8 cellular contexts compared by ENCODE assay signal in genomic region chr1:27097484-27097917, GRCh38. TPM values are rescaled to one million over a fixed set of nuclear protein-coding genes. Genes with fewer than 3 reads are reported as not detected.
A peak's percentile ranks its signal among the peaks of the same experiment; 100 is the strongest.
DNase-seq lines count a peak whose midpoint lies in the region; ATAC-seq and TF ChIP-seq lines count a peak whose summit lies in the region.

No MANE protein-coding gene starts in this region.

- no peaks in the 10 kb centered on the region for H3K27me3 Mint-ChIP-seq in activated CD8-positive, alpha-beta memory T cell treated with anti-CD3 and anti-CD28 coated beads, Interleukin-2, amount 10 ng/mL, durations not matched to agents 7 days and 5 days
- no peaks in the 10 kb centered on the region for H3K27me3 Mint-ChIP-seq in naive B cell
- no peaks in the 10 kb centered on the region for H3K27me3 Mint-ChIP-seq in stimulated activated memory B cell treated with anti-CD40 and anti-IgM and Interleukin-4, amounts not matched to agents 10 μg/mL and 1 μg/mL and 100 μg/mL, for 72 hours

- ATAC-seq in HG03175 (IDR thresholded peaks at IDR 0.05; ENCODE audit: unreplicated experiment) (peak; percentile 53), naive B cell (ENCODE audit: low read depth in 2 of 2) (peak; percentile 63 to 83), HG02938 (IDR thresholded peaks at IDR 0.05; ENCODE audit: unreplicated experiment) (no peak)
- ATAC-seq in activated CD8-positive, alpha-beta memory T cell treated with anti-CD3 and anti-CD28 coated beads, Interleukin-2, amount 10 ng/mL, durations not matched to agents 7 days and 5 days, result peak; percentile 87
- ATAC-seq in stimulated activated memory B cell treated with anti-CD40 and anti-IgM and Interleukin-4, amounts not matched to agents 10 μg/mL and 1 μg/mL and 100 μg/mL, for 72 hours, result peak; percentile 53

- no peak overlapping the region for H3K9ac ChIP-seq in NT2/D1 (ENCODE audit: insufficient read length, low read depth)

- H3K9me3 Mint-ChIP-seq in activated CD8-positive, alpha-beta memory T cell treated with anti-CD3 and anti-CD28 coated beads, Interleukin-2, amount 10 ng/mL, durations not matched to agents 7 days and 5 days (ENCODE audit: low read depth), result no peaks in the 10 kb centered on the region
- no peaks in the 10 kb centered on the region for H3K9me3 Mint-ChIP-seq in naive B cell
- no peaks in the 10 kb centered on the region for H3K9me3 Mint-ChIP-seq in stimulated activated memory B cell treated with anti-CD40 and anti-IgM and Interleukin-4, amounts not matched to agents 10 μg/mL and 1 μg/mL and 100 μg/mL, for 72 hours

- H3K36me3 ChIP-seq in NT2/D1 (ENCODE audit: insufficient read depth, insufficient read length, low read length), result peaks cover 28% of the 10 kb centered on the region

- no peaks in the 10 kb centered on the region for H3K36me3 Mint-ChIP-seq in activated CD8-positive, alpha-beta memory T cell treated with anti-CD3 and anti-CD28 coated beads, Interleukin-2, amount 10 ng/mL, durations not matched to agents 7 days and 5 days
- no peaks in the 10 kb centered on the region for H3K36me3 Mint-ChIP-seq in naive B cell
- H3K36me3 Mint-ChIP-seq in stimulated activated memory B cell treated with anti-CD40 and anti-IgM and Interleukin-4, amounts not matched to agents 10 μg/mL and 1 μg/mL and 100 μg/mL, for 72 hours, result peaks cover 2% of the 10 kb centered on the region

- CTCF ChIA-PET in activated CD8-positive, alpha-beta memory T cell treated with anti-CD3 and anti-CD28 coated beads, Interleukin-2, amount 10 ng/mL, durations not matched to agents 7 days and 5 days (lab: Charles Lee), result interaction anchor here (0.6 to 21.7 kb wide), 20 partner anchors 10 to 203 kb away, joined by 3 to 450 read pairs (median 4); no protein-coding TSS in a partner anchor

- DNase-seq in COLO829 (ENCODE audit: low spot score), result peak; percentile 69
- DNase-seq in NT2/D1 (ENCODE audit: low read depth, low spot score), result peak; percentile 76
- peak; percentile 85 for DNase-seq in activated CD8-positive, alpha-beta memory T cell treated with anti-CD3 and anti-CD28 coated beads, Interleukin-2, amount 10 ng/mL, durations not matched to agents 7 days and 5 days
- DNase-seq in epithelial cell of esophagus (ENCODE audit: low read depth), result peak; percentile 82
- DNase-seq in naive B cell, result peak; percentile 69

- peaks cover 27% of the 10 kb centered on the region for H3K4me1 ChIP-seq in NT2/D1 (ENCODE audit: insufficient read depth, insufficient read length)

- no peak overlapping the region for H3K4me3 Mint-ChIP-seq in activated CD8-positive, alpha-beta memory T cell treated with anti-CD3 and anti-CD28 coated beads, Interleukin-2, amount 10 ng/mL, durations not matched to agents 7 days and 5 days
- H3K4me3 Mint-ChIP-seq in naive B cell, result no peak overlapping the region
- no peak overlapping the region for H3K4me3 Mint-ChIP-seq in stimulated activated memory B cell treated with anti-CD40 and anti-IgM and Interleukin-4, amounts not matched to agents 10 μg/mL and 1 μg/mL and 100 μg/mL, for 72 hours

- no peaks in the 10 kb centered on the region for H3K27me3 ChIP-seq in NT2/D1 (ENCODE audit: insufficient read depth, insufficient read length)

- TF ChIP-seq CTCF in epithelial cell of esophagus (IDR thresholded peaks at IDR 0.05; ENCODE audit: insufficient read depth, low read depth, low read length, missing control alignments), result peak; percentile 96

- no peak overlapping the region for H3K4me3 ChIP-seq in NT2/D1 (ENCODE audit: insufficient read length, low read depth)
- H3K4me3 ChIP-seq in epithelial cell of esophagus (ENCODE audit: low read length), result no peak overlapping the region

- no peaks in the 10 kb centered on the region for H3K9me3 ChIP-seq in NT2/D1 (ENCODE audit: insufficient read depth, low read length)

- peaks cover 23% of the 10 kb centered on the region for H3K4me1 Mint-ChIP-seq in activated CD8-positive, alpha-beta memory T cell treated with anti-CD3 and anti-CD28 coated beads, Interleukin-2, amount 10 ng/mL, durations not matched to agents 7 days and 5 days
- peaks cover 13 to 15% (median 14%) of the 10 kb centered on the region in 3 donors for H3K4me1 Mint-ChIP-seq in naive B cell
- peaks cover 37% of the 10 kb centered on the region for H3K4me1 Mint-ChIP-seq in stimulated activated memory B cell treated with anti-CD40 and anti-IgM and Interleukin-4, amounts not matched to agents 10 μg/mL and 1 μg/mL and 100 μg/mL, for 72 hours

- H3K27ac Mint-ChIP-seq in activated CD8-positive, alpha-beta memory T cell treated with anti-CD3 and anti-CD28 coated beads, Interleukin-2, amount 10 ng/mL, durations not matched to agents 7 days and 5 days, result no peak overlapping the region
- no peak overlapping the region for H3K27ac Mint-ChIP-seq in naive B cell
- no peak overlapping the region for H3K27ac Mint-ChIP-seq in stimulated activated memory B cell treated with anti-CD40 and anti-IgM and Interleukin-4, amounts not matched to agents 10 μg/mL and 1 μg/mL and 100 μg/mL, for 72 hours

RNA-seq across cellular contexts. Expression of gene SLC9A1, which starts 57.4 kb away (rescaled TPM):
- total RNA-seq in activated CD8-positive, alpha-beta memory T cell treated with anti-CD3 and anti-CD28 coated beads, Interleukin-2, amount 10 ng/mL, durations not matched to agents 7 days and 5 days, result 10 to 100 TPM; 25.8 to 26.3 TPM
- polyA plus RNA-seq in naive B cell (ENCODE audit: low read depth in 6 of 6), result 1 to 10 TPM; 3.1 to 9.3 (median 4.0) TPM
